ENCODE assay signal across 8 cellular contexts in genomic region chr17:38898812-38899348, GRCh38. TPM values are rescaled to one million over a fixed set of nuclear protein-coding genes. Genes with fewer than 3 reads are reported as not detected.
DNase-seq lines count a peak whose midpoint lies in the region; ATAC-seq, FAIRE-seq and TF ChIP-seq lines count a peak whose summit lies in the region.

No MANE protein-coding gene starts in this region.

- no peaks in the 10 kb centered on the region for H3K27me3 ChIP-seq in sigmoid colon

- no peaks in the 10 kb centered on the region for H3K9me3 Mint-ChIP-seq in activated B cell treated with CpG ODN at 0.5 μM for 24 hours
- no peaks in the 10 kb centered on the region for H3K9me3 Mint-ChIP-seq in dendritic cell treated with granulocyte-macrophage colony-stimulating factor and Interleukin-4, amounts not matched to agents 40 ng/mL and 50 ng/mL, for 4 days

- peak; percentile 77 for ATAC-seq in HG03378 (IDR thresholded peaks at IDR 0.05; ENCODE audit: unreplicated experiment)
- ATAC-seq in activated B cell treated with CpG ODN at 0.5 μM for 24 hours (ENCODE audit: low read depth): peak; percentile 93
- no peak for ATAC-seq in HG03469 (IDR thresholded peaks at IDR 0.05; ENCODE audit: unreplicated experiment)

- intact Hi-C loops in activated B cell treated with CpG ODN at 0.5 μM for 24 hours (cut with micrococcal nuclease): loop anchor here (1.0 to 2.0 kb wide), 5 partner anchors 15 to 99 kb away; partner anchors contain the start of genes CWC25 and RPL23
- intact Hi-C loops in dendritic cell treated with granulocyte-macrophage colony-stimulating factor and Interleukin-4, amounts not matched to agents 40 ng/mL and 50 ng/mL, for 4 days (cut with micrococcal nuclease): no loop called here
- intact Hi-C loops in sigmoid colon (cut with DNase I): no loop called here

- peak; percentile 97 for FAIRE-seq in GM19239 (lab: Jason Lieb, UNC)

- CTCF ChIA-PET in activated B cell treated with CpG ODN at 0.5 μM for 24 hours (lab: Charles Lee): interaction anchor here (0.7 to 3.4 kb wide), 5 partner anchors 13 to 84 kb away, joined by 3 to 21 read pairs (median 3); partner anchors contain the start of gene LASP1

- POLR2A ChIA-PET in activated B cell treated with CpG ODN at 0.5 μM for 24 hours (lab: Charles Lee): interaction anchor here (0.6 to 6.7 kb wide), 22 partner anchors 9 to 254 kb away, joined by 3 to 256 read pairs (median 7); partner anchors contain the start of genes CWC25, FBXO47, LASP1 and LASP1NB

- no peak for TF ChIP-seq CTCF in activated B cell treated with CpG ODN at 0.5 μM for 24 hours (IDR thresholded peaks at IDR 0.05)
- TF ChIP-seq CTCF in sigmoid colon (IDR thresholded peaks at IDR 0.05): no peak

- peak overlapping the region; percentile 55 for H3K4me3 Mint-ChIP-seq in activated B cell treated with CpG ODN at 0.5 μM for 24 hours
- H3K4me3 Mint-ChIP-seq in dendritic cell treated with granulocyte-macrophage colony-stimulating factor and Interleukin-4, amounts not matched to agents 40 ng/mL and 50 ng/mL, for 4 days: peak overlapping the region; percentile 54

- H3K27me3 Mint-ChIP-seq in activated B cell treated with CpG ODN at 0.5 μM for 24 hours: no peaks in the 10 kb centered on the region
- H3K27me3 Mint-ChIP-seq in dendritic cell treated with granulocyte-macrophage colony-stimulating factor and Interleukin-4, amounts not matched to agents 40 ng/mL and 50 ng/mL, for 4 days: no peaks in the 10 kb centered on the region

- TF ChIP-seq EP300 in sigmoid colon (IDR thresholded peaks at IDR 0.05): no peak

- H3K36me3 Mint-ChIP-seq in activated B cell treated with CpG ODN at 0.5 μM for 24 hours (ENCODE audit: low read depth): peaks cover 53% of the 10 kb centered on the region
- H3K36me3 Mint-ChIP-seq in dendritic cell treated with granulocyte-macrophage colony-stimulating factor and Interleukin-4, amounts not matched to agents 40 ng/mL and 50 ng/mL, for 4 days (ENCODE audit: low read depth): peaks cover 79% of the 10 kb centered on the region

- H3K4me3 ChIP-seq in sigmoid colon: no peak overlapping the region

- H3K36me3 ChIP-seq in sigmoid colon: peaks cover 3 to 34% (median 17%) of the 10 kb centered on the region in 4 donors

- H3K27ac Mint-ChIP-seq in activated B cell treated with CpG ODN at 0.5 μM for 24 hours: peak overlapping the region; percentile 93
- H3K27ac Mint-ChIP-seq in dendritic cell treated with granulocyte-macrophage colony-stimulating factor and Interleukin-4, amounts not matched to agents 40 ng/mL and 50 ng/mL, for 4 days: peak overlapping the region; percentile 74

- H3K4me1 ChIP-seq in sigmoid colon: peaks cover 0 to 69% (median 55%) of the 10 kb centered on the region in 4 donors

- DNase-seq in GM19239 (ENCODE audit: insufficient read length, low spot score) (peak; percentile 95), activated B cell treated with CpG ODN at 0.5 μM for 24 hours (peak; percentile 68), sigmoid colon (no peak), DMS114 treated with DMSO at 0.1 percent for 48 hours (lab: John Stamatoyannopoulos, UW; ENCODE audit: unreplicated experiment) (no peak), NCI-H2107 treated with DMSO at 0.1 percent for 48 hours (lab: John Stamatoyannopoulos, UW; ENCODE audit: unreplicated experiment) (no peak)

- peaks cover 42% of the 10 kb centered on the region for H3K4me1 Mint-ChIP-seq in activated B cell treated with CpG ODN at 0.5 μM for 24 hours
- peaks cover 68% of the 10 kb centered on the region for H3K4me1 Mint-ChIP-seq in dendritic cell treated with granulocyte-macrophage colony-stimulating factor and Interleukin-4, amounts not matched to agents 40 ng/mL and 50 ng/mL, for 4 days (ENCODE audit: low read depth)

- H3K9me3 ChIP-seq in sigmoid colon: no peaks in the 10 kb centered on the region

- 38 to 41% methylated on average over 11 of the region's 11 CpGs for WGBS in sigmoid colon, 2 donors

- TF ChIP-seq POLR2A in sigmoid colon (IDR thresholded peaks at IDR 0.05): no peak

- peak overlapping the region in 3 of 4 donors; percentile 67 to 69 (median 67) for H3K27ac ChIP-seq in sigmoid colon

RNA-seq across cellular contexts. Expression of gene LASP1, which starts 29.0 kb away (rescaled TPM):
- 117 and 127 TPM in 2 replicates for total RNA-seq in activated B cell treated with CpG ODN at 0.5 μM for 24 hours
- total RNA-seq in sigmoid colon: 10 to 100 TPM; 27.6 to 64.8 (median 42.2) TPM
- polyA plus RNA-seq in sigmoid colon: 100 to 1,000 TPM; 122 to 205 (median 182) TPM

RNA-seq across cellular contexts. Expression of gene RPL23, which starts 45.4 kb away (rescaled TPM):
- total RNA-seq in activated B cell treated with CpG ODN at 0.5 μM for 24 hours (2,652 and 3,293 TPM in 2 replicates), sigmoid colon (1,000 to 10,000 TPM; 1,692 to 2,841 (median 2,464) TPM)
- 1,000 to 10,000 TPM; 2,289 to 3,780 (median 2,728) TPM for polyA plus RNA-seq in sigmoid colon

Comparison
In these comparisons a context has a peak if more than half of its experiments do, and no peak if none do; other contexts are left out.
1. DNase-seq: peak in GM19239 (single experiment) and activated B cell treated with CpG ODN at 0.5 μM for 24 hours (single experiment); none in sigmoid colon (single experiment), DMS114 treated with DMSO at 0.1 percent for 48 hours (single experiment) and NCI-H2107 treated with DMSO at 0.1 percent for 48 hours (single experiment).